In the genomic region with DNA sequence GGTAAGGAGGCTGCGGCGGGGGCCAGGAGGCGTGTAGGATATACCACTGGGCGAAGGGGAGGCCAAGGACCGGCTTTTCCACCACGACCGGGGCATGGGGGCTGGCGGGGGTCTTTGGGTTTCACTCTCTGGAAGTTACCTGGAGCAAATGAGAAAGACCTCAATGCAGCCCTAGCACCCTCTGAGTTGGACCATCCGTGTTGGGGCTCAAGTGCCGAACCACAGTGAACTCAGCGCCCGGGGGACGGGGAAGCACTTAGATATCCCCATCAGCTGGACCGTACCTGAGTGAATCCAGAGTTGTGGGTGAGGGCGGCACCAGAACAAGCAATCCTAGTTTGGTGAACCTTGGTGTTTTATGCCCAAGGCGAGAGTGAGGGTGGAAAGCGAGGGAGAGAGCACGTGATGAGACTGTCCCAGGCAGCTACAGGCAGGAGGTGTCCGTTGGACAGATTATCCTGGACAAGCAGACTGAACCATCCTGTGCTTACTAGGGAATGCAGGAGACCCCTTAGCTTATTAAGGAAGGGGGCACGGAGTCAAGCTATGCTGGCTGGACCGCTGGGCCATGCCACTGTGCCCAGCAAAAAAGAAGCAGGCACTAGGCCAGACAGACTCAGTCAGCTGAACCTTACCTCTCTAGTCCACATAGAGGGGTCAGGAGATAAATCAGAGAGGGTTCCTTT, we compare ENCODE assay signal across 8 cellular contexts. TPM values are rescaled to one million over a fixed set of nuclear protein-coding genes. Genes with fewer than 3 reads are reported as not detected.
A peak's percentile ranks its signal among the peaks of the same experiment; 100 is the strongest.
DNase-seq lines count a peak whose midpoint lies in the region; ATAC-seq and TF ChIP-seq lines count a peak whose summit lies in the region.

No MANE protein-coding gene starts in this region.

- peak overlapping the region; percentile 41 for H2BK5ac ChIP-seq in IMR-90 (ENCODE audit: low read depth, low read length, poor library complexity, severe bottlenecking)

- peak overlapping the region; percentile 70 to 96 for H4K8ac ChIP-seq in IMR-90 (ENCODE audit: low read depth in 2 of 2, low read length in 2 of 2)

- H3K36me3 Mint-ChIP-seq in activated naive CD8-positive, alpha-beta T cell treated with anti-CD3 and anti-CD28 coated beads, Interleukin-2, amount 50 U/mL, for 24 hours (ENCODE audit: low read depth) = peaks cover 31% of the 10 kb centered on the region
- peaks cover 5 to 14% (median 9%) of the 10 kb centered on the region in 3 donors for H3K36me3 Mint-ChIP-seq in immature natural killer cell

- no peak overlapping the region for H2BK20ac ChIP-seq in IMR-90 (ENCODE audit: low read depth, low read length)

- peaks cover 36% of the 10 kb centered on the region for H3K4me1 Mint-ChIP-seq in activated naive CD8-positive, alpha-beta T cell treated with anti-CD3 and anti-CD28 coated beads, Interleukin-2, amount 50 U/mL, for 24 hours
- peaks cover 36 to 37% of the 10 kb centered on the region in 2 donors for H3K4me1 Mint-ChIP-seq in immature natural killer cell

- no peak for TF ChIP-seq POLR2A in IMR-90 (IDR thresholded peaks at IDR 0.05; ENCODE audit: low read depth, low read length)

- no peak overlapping the region for H2BK120ac ChIP-seq in IMR-90 (ENCODE audit: low read depth, low read length)

- H3K4me1 ChIP-seq in IMR-90 (ENCODE audit: control insufficient read depth, insufficient read depth, low read length) (peaks cover 7% of the 10 kb centered on the region), stomach smooth muscle (ENCODE audit: control insufficient read depth, insufficient read depth, low read length) (peaks cover 37% of the 10 kb centered on the region)

- H3K14ac ChIP-seq in IMR-90 (replicated peaks; ENCODE audit: low read depth, low read length) = peak overlapping the region; percentile 82

- peaks cover 13 to 47% of the 10 kb centered on the region in 2 experiments for H3K79me1 ChIP-seq in IMR-90 (ENCODE audit: low read depth in 1 of 2, low read length in 2 of 2)

- H2AFZ ChIP-seq in IMR-90 (replicated peaks; ENCODE audit: low read length, poor library complexity) = peak overlapping the region; percentile 97

- H4K91ac ChIP-seq in IMR-90 (ENCODE audit: insufficient read depth, low read depth, low read length) = peak overlapping the region; percentile 53; the same call in 1 of the 2 replicates

- H3K56ac ChIP-seq in IMR-90 (ENCODE audit: extremely low read depth, insufficient read depth, low read length) = 0 out of 2 replicates have a peak overlapping the region, but pooled peaks have one; percentile 5

- in situ Hi-C loops in IMR-90 (cut with MboI; ENCODE audit: low sequenced_read_pairs) = no loop called here

- H3K9me3 ChIP-seq in IMR-90 (ENCODE audit: control insufficient read depth, insufficient read depth, low read length) (no peaks in the 10 kb centered on the region), stomach smooth muscle (ENCODE audit: control insufficient read depth in 2 of 2, low read length in 2 of 2) (no peaks in the 10 kb centered on the region)

- H3K4ac ChIP-seq in IMR-90 (ENCODE audit: low read depth, low read length) = peak overlapping the region; percentile 86

- no peaks in the 10 kb centered on the region for H3K9me3 Mint-ChIP-seq in activated naive CD8-positive, alpha-beta T cell treated with anti-CD3 and anti-CD28 coated beads, Interleukin-2, amount 50 U/mL, for 24 hours
- H3K9me3 Mint-ChIP-seq in immature natural killer cell = no peaks in the 10 kb centered on the region

- 10% methylated on average over 11 of the region's 21 CpGs; no CpG with 5 or more reads in 1 of the 2 experiments for WGBS in IMR-90 (ENCODE audit: extremely low coverage in 2 of 2, insufficient read length in 1 of 2), 2 experiments

- peak overlapping the region; percentile 92 for H3K4me2 ChIP-seq in IMR-90 (ENCODE audit: low read depth, low read length)

- H4K5ac ChIP-seq in IMR-90 (ENCODE audit: low read depth, low read length) = peak overlapping the region; percentile 88

- POLR2A ChIA-PET in IMR-90 (lab: Charles Lee; ENCODE audit: unreplicated experiment) = interaction anchor here (0.5 kb wide), 1 partner anchor 86 kb away, joined by 3 read pairs; no protein-coding TSS in a partner anchor

- no TSS peak for BruUV-seq in IMR-90 (replicated peaks; lab: Mats Ljungman, UMichigan)

- TF ChIP-seq CTCF in IMR-90 (conservative IDR thresholded peaks at IDR 0.05; ENCODE audit: low read depth, low read length) = no peak

- peaks cover 5% of the 10 kb centered on the region for H3K27me3 Mint-ChIP-seq in activated naive CD8-positive, alpha-beta T cell treated with anti-CD3 and anti-CD28 coated beads, Interleukin-2, amount 50 U/mL, for 24 hours
- H3K27me3 Mint-ChIP-seq in immature natural killer cell (ENCODE audit: low read depth in 3 of 3) = peaks cover 19 to 22% (median 21%) of the 10 kb centered on the region in 3 donors

- H3K27me3 ChIP-seq in IMR-90 (ENCODE audit: control insufficient read depth, insufficient read depth, low read length) (no peaks in the 10 kb centered on the region), stomach smooth muscle (ENCODE audit: control insufficient read depth in 1 of 2, insufficient read depth in 2 of 2, low read length in 2 of 2) (no peaks in the 10 kb centered on the region)

- peaks cover 11% of the 10 kb centered on the region for H4K20me1 ChIP-seq in IMR-90 (ENCODE audit: insufficient read depth, low read length)

- peak overlapping the region; percentile 97 for H3K27ac Mint-ChIP-seq in activated naive CD8-positive, alpha-beta T cell treated with anti-CD3 and anti-CD28 coated beads, Interleukin-2, amount 50 U/mL, for 24 hours
- peak overlapping the region; percentile 93 to 98 (median 94) for H3K27ac Mint-ChIP-seq in immature natural killer cell

- peak overlapping the region; percentile 77 for H3K9ac ChIP-seq in IMR-90 (ENCODE audit: low read depth, low read length)
- H3K9ac ChIP-seq in stomach smooth muscle (ENCODE audit: low read length in 2 of 2) = peak overlapping the region; percentile 81 to 93

- H3K36me3 ChIP-seq in IMR-90 (ENCODE audit: control insufficient read depth, insufficient read depth, low read length) (peaks cover 8% of the 10 kb centered on the region), stomach smooth muscle (ENCODE audit: control insufficient read depth in 2 of 2, insufficient read depth in 2 of 2, low read length in 2 of 2) (peaks cover 8 to 10% of the 10 kb centered on the region in 2 donors)

- H3K4me3 ChIP-seq in IMR-90 (ENCODE audit: insufficient read depth, low read depth, low read length) (peak overlapping the region; percentile 80), stomach smooth muscle (ENCODE audit: low read length in 2 of 2) (peak overlapping the region; percentile 83 to 98)

- CTCF ChIA-PET in IMR-90 (lab: Yijun Ruan, JAX) = interaction anchor here (0.5 to 2.2 kb wide), 2 partner anchors 20 to 667 kb away, joined by 3 to 6 read pairs; no protein-coding TSS in a partner anchor

- DNase-seq in IMR-90 = no peak
- DNase-seq in activated naive CD8-positive, alpha-beta T cell treated with anti-CD3 and anti-CD28 coated beads, Interleukin-2, amount 50 U/mL, for 24 hours = no peak
- no peak for DNase-seq in immature natural killer cell
- no peak for DNase-seq in Ammon's horn (ENCODE audit: low spot score)
- DNase-seq in activated CD8-positive, alpha-beta memory T cell treated with anti-CD3 and anti-CD28 coated beads, Interleukin-2, amount 50 U/mL, for 4 hours = no peak

- peak overlapping the region; percentile 100 for H3K4me3 Mint-ChIP-seq in activated naive CD8-positive, alpha-beta T cell treated with anti-CD3 and anti-CD28 coated beads, Interleukin-2, amount 50 U/mL, for 24 hours
- peak overlapping the region; percentile 98 to 100 (median 99) for H3K4me3 Mint-ChIP-seq in immature natural killer cell

- intact Hi-C loops in IMR-90 (cut with micrococcal nuclease) = no loop called here

- ATAC-seq in IMR-90 (ENCODE audit: low read depth) (no peak; the same call in 1 of the 2 replicates), esophagus mucosa (no peak), HG03095 (IDR thresholded peaks at IDR 0.05; ENCODE audit: unreplicated experiment) (no peak)
- ATAC-seq in activated naive CD8-positive, alpha-beta T cell treated with anti-CD3 and anti-CD28 coated beads, Interleukin-2, amount 50 U/mL, for 24 hours = no peak

- H3K18ac ChIP-seq in IMR-90 (ENCODE audit: low read depth, low read length) = no peak overlapping the region

- peaks cover 10% of the 10 kb centered on the region for H3K9me1 ChIP-seq in IMR-90 (ENCODE audit: insufficient read depth, low read length)

- no peak for TF ChIP-seq RAD21 in IMR-90 (IDR thresholded peaks at IDR 0.05; ENCODE audit: low read length)

- H3K27ac ChIP-seq in IMR-90 (ENCODE audit: insufficient read depth, low read length) (peak overlapping the region; percentile 75), stomach smooth muscle (ENCODE audit: low read length) (peak overlapping the region; percentile 87)

- H2BK15ac ChIP-seq in IMR-90 (ENCODE audit: low read depth, low read length) = no peak overlapping the region

- peak overlapping the region; percentile 90 for H2AK9ac ChIP-seq in IMR-90 (replicated peaks; ENCODE audit: low read depth, low read length, poor library complexity)

- dilution Hi-C loops in IMR-90 (cut with HindIII; ENCODE audit: low sequenced_read_pairs, unreplicated experiment) = no loop called here

- H3K23ac ChIP-seq in IMR-90 (ENCODE audit: low read depth, low read length) = peak overlapping the region; percentile 32; the same call in 1 of the 2 replicates

- peak overlapping the region; percentile 91 for H2AK5ac ChIP-seq in IMR-90 (ENCODE audit: low read depth, low read length)

RNA-seq across cellular contexts. Expression of gene GET3, which starts 0.5 kb away (rescaled TPM):
- 111 and 129 TPM in 2 replicates for total RNA-seq in IMR-90 (2012; rRNA removed)
- polyA plus RNA-seq in IMR-90 (2012; rRNA removed) = 152 and 178 TPM in 2 replicates
- 132 and 168 TPM in 2 replicates for polyA plus RNA-seq in IMR-90 (2012; cell fraction: cytosol; rRNA removed)
- polyA plus RNA-seq in IMR-90 (2012; cell fraction: nucleus; rRNA removed; ENCODE audit: low replicate concordance) = 91.7 and 117 TPM in 2 replicates
- polyA plus RNA-seq in immature natural killer cell = 100 to 1,000 TPM in 2 of 3 donors, 10 to 100 TPM in 1; 93.5 to 182 (median 124) TPM
- total RNA-seq in esophagus mucosa = 60.9 TPM

RNA-seq across cellular contexts. Expression of gene TRIR, which starts 3.3 kb away (rescaled TPM):
- total RNA-seq in IMR-90 (2012; rRNA removed) (99.2 and 113 TPM in 2 replicates), esophagus mucosa (122 TPM)
- polyA plus RNA-seq in IMR-90 (2012; rRNA removed) (201 and 242 TPM in 2 replicates), immature natural killer cell (100 to 1,000 TPM; 183 to 301 (median 283) TPM)
- polyA plus RNA-seq in IMR-90 (2012; cell fraction: cytosol; rRNA removed) = 333 and 539 TPM in 2 replicates
- 193 and 247 TPM in 2 replicates for polyA plus RNA-seq in IMR-90 (2012; cell fraction: nucleus; rRNA removed; ENCODE audit: low replicate concordance)

RNA-seq across cellular contexts. Expression of gene BEST2, which starts 13.8 kb away (rescaled TPM):
- total RNA-seq in IMR-90 (2012; rRNA removed) (not detected in 2 replicates), esophagus mucosa (not detected)
- polyA plus RNA-seq in IMR-90 (2012; rRNA removed) (not detected in 2 replicates), immature natural killer cell (not detected)
- not detected in 2 replicates for polyA plus RNA-seq in IMR-90 (2012; cell fraction: cytosol; rRNA removed)
- polyA plus RNA-seq in IMR-90 (2012; cell fraction: nucleus; rRNA removed; ENCODE audit: low replicate concordance) = 0.07 and 0.13 TPM in 2 replicates

RNA-seq across cellular contexts. Expression of gene TNPO2, which starts 14.1 kb away (rescaled TPM):
- total RNA-seq in IMR-90 (2012; rRNA removed) = 32.8 and 36.0 TPM in 2 replicates
- 77.2 and 82.3 TPM in 2 replicates for polyA plus RNA-seq in IMR-90 (2012; rRNA removed)
- 32.3 and 57.4 TPM in 2 replicates for polyA plus RNA-seq in IMR-90 (2012; cell fraction: cytosol; rRNA removed)
- polyA plus RNA-seq in IMR-90 (2012; cell fraction: nucleus; rRNA removed; ENCODE audit: low replicate concordance) = 265 and 496 TPM in 2 replicates
- polyA plus RNA-seq in immature natural killer cell = 1 to 10 TPM in 1 of 3 donors, under 1 TPM in 2; 0.46 to 4.0 (median 0.98) TPM
- total RNA-seq in esophagus mucosa = 36.0 TPM

RNA-seq across cellular contexts. Expression of gene HOOK2, which starts 37.5 kb away (rescaled TPM):
- total RNA-seq in IMR-90 (2012; rRNA removed) (7.5 and 8.1 TPM in 2 replicates), esophagus mucosa (38.2 TPM)
- polyA plus RNA-seq in IMR-90 (2012; rRNA removed) (11.0 and 21.6 TPM in 2 replicates), immature natural killer cell (1 to 10 TPM in 2 of 3 donors, not detected in 1; 2.1 to 2.5 TPM)
- polyA plus RNA-seq in IMR-90 (2012; cell fraction: cytosol; rRNA removed) = 8.9 and 9.7 TPM in 2 replicates
- polyA plus RNA-seq in IMR-90 (2012; cell fraction: nucleus; rRNA removed; ENCODE audit: low replicate concordance) = 97.7 and 107 TPM in 2 replicates
